Comparison of ENCODE assay signal across 21 cellular contexts in genomic region chr19:28028881-28029280, GRCh38.
"Had no signal": no experiment of that assay in that cellular context is flagged by ENCODE, and none has a peak within 500 bp of the region (broad histone marks: within the 10 kb centered on the region; RNA-seq: fewer than 3 reads in every experiment).

No MANE protein-coding gene starts in this region.

- DNase-seq: Kasumi-1, NCI-H1092, NCI-H1105 treated with DMSO at 0.1 percent for 48 hours, NCI-H1417 treated with DMSO at 0.1 percent for 48 hours, NCI-H146, NCI-H1694 treated with DMSO at 0.1 percent for 48 hours, NCI-H1930, NCI-H2081, NCI-H2107, NCI-H2227 treated with DMSO at 0.1 percent for 48 hours, NCI-H524, NCI-H69, NCI-H774, SHP77 treated with DMSO at 0.1 percent for 48 hours, SJCRH30 had no signal

- H3K9me3 ChIP-seq: SJCRH30 had no signal

- H3K4me3 ChIP-seq: K562, SJCRH30 had no signal

- H3K27me3 ChIP-seq: SJCRH30 had no signal

- FAIRE-seq: HTR-8/SVneo, K562 had no signal

- H3K36me3 ChIP-seq: SJCRH30 had no signal

- H3K4me2 ChIP-seq: KMS-11 had no signal

- H3K4me1 ChIP-seq: SJCRH30 had no signal

- H3K9ac ChIP-seq: KMS-11 had no signal

- H3K27ac ChIP-seq: HL-60, KMS-11, SJCRH30 had no signal

- ATAC-seq: K562, Right ventricle myocardium inferior, SK-N-SH treated with all-trans-retinoic acid at 6 μM for 48 hours had no signal
